1 cellular context compared by ENCODE assay signal in the genomic region with DNA sequence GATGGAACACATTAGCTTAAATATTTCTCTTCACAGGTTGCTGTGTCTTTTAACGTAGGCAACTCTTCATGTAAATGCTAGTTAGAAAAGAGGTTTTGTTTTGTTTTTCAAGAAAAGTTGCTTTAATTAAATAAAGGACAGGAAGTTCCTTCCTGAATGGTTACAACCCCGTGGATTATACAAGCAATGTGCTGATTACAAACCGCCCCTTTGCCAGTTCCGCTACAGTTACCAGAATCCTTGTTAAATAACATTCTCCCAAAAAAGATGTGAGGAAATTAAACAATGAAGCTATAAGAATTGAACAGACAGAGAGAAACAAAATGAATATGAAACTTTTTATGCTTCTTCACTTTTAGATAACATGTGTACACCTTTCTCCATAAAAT.
TF ChIP-seq lines count a peak whose summit lies in the region.

No MANE protein-coding gene starts in this region.

TF ChIP-seq in H1, 55 proteins besides CTCF, POLR2A, EP300 and RAD21:
- TF ChIP-seq SAP30 (IDR thresholded peaks at IDR 0.05; ENCODE audit: insufficient read depth, insufficient replicate concordance, low read length) = no peak
- no peak for TF ChIP-seq BACH1 (IDR thresholded peaks at IDR 0.05; ENCODE audit: low read length)
- no peak for TF ChIP-seq MAFK (IDR thresholded peaks at IDR 0.05; ENCODE audit: low read depth, low read length)
- no peak for TF ChIP-seq GTF2F1 (IDR thresholded peaks at IDR 0.05; ENCODE audit: borderline replicate concordance, low read depth, low read length)
- TF ChIP-seq TEAD4 (IDR thresholded peaks at IDR 0.05; ENCODE audit: low read depth, low read length) = no peak
- no peak for TF ChIP-seq RFX5 (IDR thresholded peaks at IDR 0.05; ENCODE audit: borderline replicate concordance, low read depth, low read length)
- TF ChIP-seq TAF1 (IDR thresholded peaks at IDR 0.05; ENCODE audit: low read depth, low read length) = no peak
- TF ChIP-seq KDM4A (IDR thresholded peaks at IDR 0.05; ENCODE audit: low read depth, low read length, severe bottlenecking) = no peak
- no peak for TF ChIP-seq CEBPB (IDR thresholded peaks at IDR 0.05; ENCODE audit: low read depth, low read length)
- no peak for TF ChIP-seq POU5F1 (IDR thresholded peaks at IDR 0.05; ENCODE audit: low read depth, low read length)
- no peak for TF ChIP-seq EZH2 (IDR thresholded peaks at IDR 0.05; ENCODE audit: low read depth, low read length, severe bottlenecking)
- TF ChIP-seq, protein P1, sequence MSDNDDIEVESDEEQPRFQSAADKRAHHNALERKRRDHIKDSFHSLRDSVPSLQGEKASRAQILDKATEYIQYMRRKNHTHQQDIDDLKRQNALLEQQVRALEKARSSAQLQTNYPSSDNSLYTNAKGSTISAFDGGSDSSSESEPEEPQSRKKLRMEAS (IDR thresholded peaks at IDR 0.05) = no peak
